36 cellular contexts compared by ENCODE assay signal in the genomic region with DNA sequence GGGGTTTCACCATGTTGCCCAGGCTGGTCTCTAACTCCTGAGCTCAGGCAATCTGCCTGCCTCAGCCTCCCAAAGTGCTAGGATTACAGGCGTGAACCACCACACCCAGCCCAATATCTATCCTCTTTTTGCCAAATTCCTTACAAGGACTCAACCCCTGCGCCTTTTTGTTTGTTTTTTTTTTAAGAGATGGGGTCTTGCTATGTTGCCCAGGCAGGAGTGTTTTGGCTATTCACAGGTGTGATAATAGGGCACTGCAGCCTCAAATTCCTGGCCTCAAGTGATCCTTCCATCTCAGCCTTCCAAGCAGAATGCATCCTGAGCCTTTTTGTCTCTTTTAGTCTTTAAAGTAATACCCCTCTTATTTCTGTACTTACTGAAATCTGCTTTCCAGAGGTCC. TPM values are rescaled to one million over a fixed set of nuclear protein-coding genes. Genes with fewer than 3 reads are reported as not detected.
"Had no signal": no experiment of that assay in that cellular context is flagged by ENCODE, and none has a peak within 500 bp of the region (broad histone marks: within the 10 kb centered on the region; RNA-seq: fewer than 3 reads in every experiment).

No MANE protein-coding gene starts in this region.

- H3K4me3 Mint-ChIP-seq: activated B cell treated with CpG ODN at 0.5 μM for 24 hours; activated CD4-positive, alpha-beta memory T cell treated with anti-CD3 and anti-CD28 coated beads, Interleukin-2, amount 10 ng/mL, durations not matched to agents 7 days and 5 days; activated CD8-positive, alpha-beta memory T cell treated with anti-CD3 and anti-CD28 coated beads, Interleukin-2, amount 10 ng/mL, durations not matched to agents 7 days and 5 days; activated naive CD4-positive, alpha-beta T cell treated with anti-CD3 and anti-CD28 coated beads, Interleukin-2, amount 10 ng/mL, durations not matched to agents 7 days and 5 days; activated naive CD8-positive, alpha-beta T cell treated with anti-CD3 and anti-CD28 coated beads for 36 hours; T-cell had no signal

- H3K27ac ChIP-seq: brain microvascular endothelial cell, colonic mucosa, SJSA1, VCaP had no signal

- H3K9me3 Mint-ChIP-seq: activated B cell treated with CpG ODN at 0.5 μM for 24 hours; activated CD4-positive, alpha-beta memory T cell treated with anti-CD3 and anti-CD28 coated beads, Interleukin-2, amount 10 ng/mL, durations not matched to agents 7 days and 5 days; activated naive CD4-positive, alpha-beta T cell treated with anti-CD3 and anti-CD28 coated beads, Interleukin-2, amount 10 ng/mL, durations not matched to agents 7 days and 5 days; activated naive CD8-positive, alpha-beta T cell treated with anti-CD3 and anti-CD28 coated beads for 36 hours; T-cell had no signal

- H3K27me3 Mint-ChIP-seq: activated B cell treated with CpG ODN at 0.5 μM for 24 hours; activated CD4-positive, alpha-beta memory T cell treated with anti-CD3 and anti-CD28 coated beads, Interleukin-2, amount 10 ng/mL, durations not matched to agents 7 days and 5 days; activated CD8-positive, alpha-beta memory T cell treated with anti-CD3 and anti-CD28 coated beads, Interleukin-2, amount 10 ng/mL, durations not matched to agents 7 days and 5 days; activated naive CD4-positive, alpha-beta T cell treated with anti-CD3 and anti-CD28 coated beads, Interleukin-2, amount 10 ng/mL, durations not matched to agents 7 days and 5 days; activated naive CD8-positive, alpha-beta T cell treated with anti-CD3 and anti-CD28 coated beads for 36 hours; T-cell had no signal

- H3K36me3 ChIP-seq: brain microvascular endothelial cell, colonic mucosa had no signal

- H3K4me1 ChIP-seq: colonic mucosa had no signal

- H3K4me3 ChIP-seq: colonic mucosa, MG63, SJSA1 had no signal

- H3K27me3 ChIP-seq: brain microvascular endothelial cell, colonic mucosa, MG63, SJSA1 had no signal

- H3K9me3 ChIP-seq: colonic mucosa, MG63, SJSA1, SK-N-SH had no signal

- ATAC-seq: activated CD8-positive, alpha-beta memory T cell treated with anti-CD3 and anti-CD28 coated beads, Interleukin-2, amount 10 ng/mL, durations not matched to agents 7 days and 5 days; Panc1; T-cell had no signal

- DNase-seq: activated B cell treated with CpG ODN at 0.5 μM for 24 hours; activated CD4-positive, alpha-beta memory T cell treated with anti-CD3 and anti-CD28 coated beads, Interleukin-2, amount 10 ng/mL, durations not matched to agents 7 days and 5 days; activated CD4-positive, alpha-beta T cell treated with anti-CD3 and anti-CD28 coated beads for 4 hours; activated CD4-positive, CD25-positive, alpha-beta regulatory T cell treated with anti-CD3 and anti-CD28 coated beads, Interleukin-2, amount 50 U/mL, for 72 hours; activated CD8-positive, alpha-beta memory T cell treated with anti-CD3 and anti-CD28 coated beads for 24 hours; activated CD8-positive, alpha-beta memory T cell treated with anti-CD3 and anti-CD28 coated beads, Interleukin-2, amount 10 ng/mL, durations not matched to agents 7 days and 5 days; activated CD8-positive, alpha-beta memory T cell treated with anti-CD3 and anti-CD28 coated beads, Interleukin-2, amount 50 U/mL, for 48 hours; activated gamma-delta T cell treated with Interleukin-2 at 50 U/mL for 16 hours; activated naive CD4-positive, alpha-beta T cell treated with anti-CD3 and anti-CD28 coated beads, Interleukin-2, amount 10 ng/mL, durations not matched to agents 7 days and 5 days; activated naive CD8-positive, alpha-beta T cell treated with anti-CD3 and anti-CD28 coated beads for 36 hours; amniotic stem cell; brain microvascular endothelial cell; central memory CD4-positive, alpha-beta T cell; colonic mucosa; Kasumi-1; MG63; NCI-H1048; NCI-H1105 treated with DMSO at 0.1 percent for 48 hours; NCI-H1436; NCI-H1694; NCI-H1930; NCI-H2081 treated with DMSO at 0.1 percent for 48 hours; NCI-H226; NCI-H446 treated with DMSO at 0.1 percent for 48 hours; NCI-H524 treated with DMSO at 0.1 percent for 48 hours; SHP77 treated with DMSO at 0.1 percent for 48 hours; SK-N-SH; T-cell; T-helper 2 cell; T-helper 9 cell had no signal

- H3K27ac Mint-ChIP-seq: activated B cell treated with CpG ODN at 0.5 μM for 24 hours; activated CD4-positive, alpha-beta memory T cell treated with anti-CD3 and anti-CD28 coated beads, Interleukin-2, amount 10 ng/mL, durations not matched to agents 7 days and 5 days; activated CD8-positive, alpha-beta memory T cell treated with anti-CD3 and anti-CD28 coated beads, Interleukin-2, amount 10 ng/mL, durations not matched to agents 7 days and 5 days; activated naive CD4-positive, alpha-beta T cell treated with anti-CD3 and anti-CD28 coated beads, Interleukin-2, amount 10 ng/mL, durations not matched to agents 7 days and 5 days; activated naive CD8-positive, alpha-beta T cell treated with anti-CD3 and anti-CD28 coated beads for 36 hours; T-cell had no signal

RNA-seq across cellular contexts. Expression of gene PRR15L, which starts 44.6 kb away (rescaled TPM):
- total RNA-seq: activated B cell treated with CpG ODN at 0.5 μM for 24 hours; activated CD4-positive, alpha-beta memory T cell treated with anti-CD3 and anti-CD28 coated beads, Interleukin-2, amount 10 ng/mL, durations not matched to agents 7 days and 5 days; activated CD8-positive, alpha-beta memory T cell treated with anti-CD3 and anti-CD28 coated beads, Interleukin-2, amount 10 ng/mL, durations not matched to agents 7 days and 5 days; activated naive CD8-positive, alpha-beta T cell treated with anti-CD3 and anti-CD28 coated beads for 36 hours; aorta; chondrocyte; RPMI7951; SJSA1 had no signal
- polyA plus RNA-seq: SK-N-SH had no signal
